1 cellular context compared by ENCODE assay signal in genomic region chr6:134436281-134436815, GRCh38.
TF ChIP-seq lines count a peak whose summit lies in the region.

No MANE protein-coding gene starts in this region.

TF ChIP-seq in IMR-90, 13 proteins besides CTCF, POLR2A, EP300 and RAD21 (continued from another document):
- TF ChIP-seq USF2 (IDR thresholded peaks at IDR 0.05; ENCODE audit: low read depth, low read length), result no peak
- no peak for TF ChIP-seq RFX5 (IDR thresholded peaks at IDR 0.05; ENCODE audit: low read depth, low read length)
- TF ChIP-seq MXI1 (IDR thresholded peaks at IDR 0.05; ENCODE audit: borderline replicate concordance, low read depth, low read length), result no peak
- no peak for TF ChIP-seq CHD1 (IDR thresholded peaks at IDR 0.05; ENCODE audit: low read depth, low read length)
